Comparison of ENCODE assay signal across 1 cellular context in genomic region chr17:76237859-76238313, GRCh38.
TF ChIP-seq lines count a peak whose summit lies in the region.

No MANE protein-coding gene starts in this region.

TF ChIP-seq in liver, 16 proteins besides CTCF, POLR2A, EP300 and RAD21 (continued from another document):
- no peak for TF ChIP-seq MAX (IDR thresholded peaks at IDR 0.05)
- TF ChIP-seq JUND (IDR thresholded peaks at IDR 0.05): peak in 1 of 2 donors; percentile 36
- peak; percentile 15 for TF ChIP-seq SP1 (IDR thresholded peaks at IDR 0.05)
- TF ChIP-seq FOXA1 (IDR thresholded peaks at IDR 0.05): no peak
- TF ChIP-seq YY1 (IDR thresholded peaks at IDR 0.05): peak; percentile 42
- no peak for TF ChIP-seq ZBTB33 (IDR thresholded peaks at IDR 0.05)
- peak in 1 of 2 donors; percentile 38 for TF ChIP-seq HNF4A (conservative IDR thresholded peaks at IDR 0.05)
TF ChIP-seq in liver: peak in this region for 5.
